6 cellular contexts compared by ENCODE assay signal in the genomic region with DNA sequence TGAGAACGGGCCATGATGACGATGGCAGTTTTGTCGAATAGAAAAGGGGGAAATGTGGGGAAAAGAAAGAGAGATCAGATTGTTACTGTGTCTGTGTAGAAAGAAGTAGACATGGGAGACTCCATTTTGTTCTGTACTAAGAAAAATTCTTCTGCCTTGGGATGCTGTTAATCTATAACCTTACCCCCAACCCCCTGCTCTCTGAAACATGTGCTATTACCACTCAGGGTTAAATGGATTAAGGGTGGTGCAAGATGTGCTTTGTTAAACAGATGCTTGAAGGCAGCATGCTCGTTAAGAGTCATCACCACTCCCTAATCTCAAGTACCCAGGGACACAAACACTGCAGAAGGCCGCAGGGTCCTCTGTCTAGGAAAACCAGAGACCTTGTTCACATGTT. TPM values are rescaled to one million over a fixed set of nuclear protein-coding genes. Genes with fewer than 3 reads are reported as not detected.
A peak's percentile ranks its signal among the peaks of the same experiment; 100 is the strongest.
DNase-seq lines count a peak whose midpoint lies in the region; ATAC-seq, FAIRE-seq and TF ChIP-seq lines count a peak whose summit lies in the region.
"Not testable (repeated sequence)": the region's sequence is repeated elsewhere in the genome, so short reads cannot be mapped to it uniquely, and the experiment has no call there.
"Had no signal": no experiment of that assay in that cellular context is flagged by ENCODE, and none has a peak within 500 bp of the region (broad histone marks: within the 10 kb centered on the region; RNA-seq: fewer than 3 reads in every experiment).

No MANE protein-coding gene starts in this region.

- H3K36me3 ChIP-seq in WERI-Rb-1, result peaks cover 46% of the 10 kb centered on the region
- H3K36me3 ChIP-seq in K562 (ENCODE audit: control insufficient read depth, insufficient read depth, low read length), result peaks cover 36% of the 10 kb centered on the region

- in situ Hi-C loops in K562 (cut with MboI), result not testable (repeated sequence)

- not testable (repeated sequence) for TF ChIP-seq EP300 in A549 (IDR thresholded peaks at IDR 0.05); K562 (IDR thresholded peaks at IDR 0.05; ENCODE audit: low read length)

- H2AFZ ChIP-seq in K562 (ENCODE audit: low read depth, low read length), result not testable (repeated sequence)

- not testable (repeated sequence) for TF ChIP-seq POLR2A in A549 (IDR thresholded peaks at IDR 0.05; ENCODE audit: low read length); K562 (conservative IDR thresholded peaks at IDR 0.05)

- H3K27me3 Mint-ChIP-seq in memory B cell, result not testable (repeated sequence)

- TF ChIP-seq CTCF in A549 (IDR thresholded peaks at IDR 0.05); WERI-Rb-1 (IDR thresholded peaks at IDR 0.05; ENCODE audit: low read depth, low read length); K562 (IDR thresholded peaks at IDR 0.05 in 2 of 3, conservative IDR thresholded peaks at IDR 0.05 in 1 of 3; ENCODE audit: insufficient read depth in 2 of 3, low read depth in 1 of 3, low read length in 3 of 3): not testable (repeated sequence)

- not testable (repeated sequence) for H3K27me3 ChIP-seq in WERI-Rb-1 (ENCODE audit: insufficient read depth, low read depth, severe bottlenecking); K562 (ENCODE audit: control insufficient read depth in 2 of 2, insufficient read depth in 2 of 2, low read length in 2 of 2)

- H3K9me3 ChIP-seq in A549; WERI-Rb-1 (ENCODE audit: severe bottlenecking); K562 (replicated peaks; ENCODE audit: control insufficient read depth, insufficient read depth, low read depth, low read length): not testable (repeated sequence)

- not testable (repeated sequence) for H4K20me1 ChIP-seq in K562 (replicated peaks; ENCODE audit: control insufficient read depth, insufficient read depth, low read length)

- peaks cover 40% of the 10 kb centered on the region for H3K4me1 ChIP-seq in A549
- H3K4me1 ChIP-seq in K562 (replicated peaks in 1 of 2; ENCODE audit: control insufficient read depth in 2 of 2, insufficient read depth in 2 of 2, low read length in 2 of 2), result not testable (repeated sequence)

- not testable (repeated sequence) for DNase-seq in A549 (ENCODE audit: low read depth in 1 of 2, low spot score in 1 of 2); WERI-Rb-1; K562 (ENCODE audit: extremely low read depth in 1 of 4, low spot score in 3 of 4); memory B cell (ENCODE audit: low spot score in 2 of 2)
- peak; percentile 44 for DNase-seq in renal cortical epithelial cell (ENCODE audit: low read depth)

- TF ChIP-seq RAD21 in A549 (conservative IDR thresholded peaks at IDR 0.05 in 1 of 2, IDR thresholded peaks at IDR 0.05 in 1 of 2); K562 (CRISPR knock-in tag; conservative IDR thresholded peaks at IDR 0.05 in 1 of 2, IDR thresholded peaks at IDR 0.05 in 1 of 2): not testable (repeated sequence)

- POLR2A ChIA-PET in A549 (lab: Yijun Ruan, JAX); K562 (lab: Yijun Ruan, JAX): not testable (repeated sequence)

- WGBS in A549 (ENCODE audit: missing lambda C conversion rate), result 74% methylated on average over 5 of the region's 5 CpGs
- no CpG with 5 or more reads among the region's 5 CpGs for WGBS in K562 (ENCODE audit: insufficient coverage, low coverage, missing lambda C conversion rate)

- H3K9me1 ChIP-seq in K562 (ENCODE audit: control insufficient read depth, insufficient read depth, low read length), result not testable (repeated sequence)

- not testable (repeated sequence) for H3K9ac ChIP-seq in K562 (ENCODE audit: insufficient read depth in 1 of 2, low read depth in 2 of 2, low read length in 2 of 2)

- H3K4me1 Mint-ChIP-seq in memory B cell, result peaks cover 22% of the 10 kb centered on the region

- H3K27ac Mint-ChIP-seq in memory B cell, result not testable (repeated sequence)

- FAIRE-seq in A549 (lab: Jason Lieb, UNC); K562 (lab: Jason Lieb, UNC): not testable (repeated sequence)

- CTCF ChIA-PET in A549 (lab: Yijun Ruan, JAX); K562 (lab: Yijun Ruan, JAX; ENCODE audit: low intra/inter-chr PET ratio): not testable (repeated sequence)

- not testable (repeated sequence) for H3K4me3 ChIP-seq in A549; WERI-Rb-1 (ENCODE audit: low read depth, low read length); K562

- H3K9me3 Mint-ChIP-seq in memory B cell, result not testable (repeated sequence)

- peak overlapping the region; percentile 29 for H3K4me3 Mint-ChIP-seq in memory B cell

- BruUV-seq in K562 (replicated peaks; lab: Mats Ljungman, UMichigan), result not testable (repeated sequence)

- H3K4me2 ChIP-seq in A549, result peak overlapping the region; percentile 48
- not testable (repeated sequence) for H3K4me2 ChIP-seq in K562 (ENCODE audit: insufficient read depth, low read length)

- peaks cover 27% of the 10 kb centered on the region for H3K36me3 Mint-ChIP-seq in memory B cell

- ATAC-seq in A549; K562; memory B cell (ENCODE audit: low read depth): not testable (repeated sequence)

- H3K27ac ChIP-seq in A549 (peak overlapping the region in 1 of 2 experiments; percentile 47; a peak in 2 of 6 replicates), WERI-Rb-1 (peak overlapping the region; percentile 44; the same call in 1 of the 2 replicates)
- H3K27ac ChIP-seq in K562 (ENCODE audit: extremely low read depth, low read depth, low read length), result not testable (repeated sequence)

- H3K79me2 ChIP-seq in K562 (ENCODE audit: control insufficient read depth, insufficient read depth, low read length), result peaks cover 76% of the 10 kb centered on the region

- intact Hi-C loops in K562 (cut with micrococcal nuclease), result not testable (repeated sequence)

TF ChIP-seq in A549, 52 proteins besides CTCF, POLR2A, EP300 and RAD21 (continues in another document):
- TF ChIP-seq HOXB13 (CRISPR knock-in tag; IDR thresholded peaks at IDR 0.05; ENCODE audit: low read depth), result 0 out of 2 replicates have a peak, but pooled peaks have one; percentile 39

TF ChIP-seq in K562, 482 proteins besides CTCF, POLR2A, EP300 and RAD21:
- TF ChIP-seq CBFA2T3 (IDR thresholded peaks at IDR 0.05) (peak; percentile 52), CBFA2T2 (conservative IDR thresholded peaks at IDR 0.05) (peak; percentile 28)

RNA-seq across cellular contexts. Expression of gene AKAP10, which starts 26.2 kb away (rescaled TPM):
- polyA plus RNA-seq in A549 (2011; rRNA removed), result 51.1 and 52.9 TPM in 2 replicates
- 12.2 and 15.4 TPM in 2 replicates for polyA plus RNA-seq in A549 (2012; cell fraction: cytosol; rRNA removed)
- 11.2 and 15.7 TPM in 2 replicates for polyA plus RNA-seq in A549 (2012; cell fraction: nucleus; rRNA removed)
- polyA plus RNA-seq in A549 (2017; fragmentation: RNase III; extraction: RNeasy Plus Mini Kit Qiagen cat#74134 plus additional on column Dnase treatment), result 19.9 to 22.0 TPM (median 21.9 TPM) in 3 replicates
- 71.1 and 72.9 TPM in 2 replicates for polyA minus RNA-seq in A549 (2011; rRNA and poly(A)+ RNA removed)
- total RNA-seq in K562 (2011; cell fraction: chromatin; rRNA removed; ENCODE audit: low replicate concordance), result 44.9 and 127 TPM in 2 replicates
- 19.7 and 25.9 TPM in 2 replicates for total RNA-seq in K562 (2011; cell fraction: nucleolus; rRNA removed)
- 38.6 and 44.4 TPM in 2 replicates for total RNA-seq in K562 (2011; cell fraction: nucleoplasm; rRNA removed)
- total RNA-seq in K562 (2014; rRNA removed), result 5.3 and 5.8 TPM in 2 replicates
- total RNA-seq in K562 (2014; rRNA removed; fragmentation: Illumina TruSeq; extraction: Trizol), result 13.6 and 15.0 TPM in 2 replicates
- total RNA-seq in K562 (2015; rRNA removed; fragmentation: Illumina TruSeq; extraction: Trizol), result 10.3 and 12.0 TPM in 2 replicates
- 13.8 and 14.4 TPM in 2 replicates for total RNA-seq in K562 (2021)
- polyA plus RNA-seq in K562 (2011; rRNA removed), result 20.3 and 21.1 TPM in 2 replicates
- polyA plus RNA-seq in K562 (2011; cell fraction: cytosol; rRNA removed), result 5.6 and 10.4 TPM in 2 replicates
- 23.1 and 29.8 TPM in 2 replicates for polyA plus RNA-seq in K562 (2011; cell fraction: nucleus; rRNA removed)
- polyA plus RNA-seq in K562 (2012), result 5.3 and 7.3 TPM in 2 replicates
- 8.2 and 9.0 TPM in 2 replicates for polyA plus RNA-seq in K562 (2014; fragmentation: Illumina TruSeq; extraction: Trizol)
- polyA plus RNA-seq in K562 (2014; fragmentation: Nextera tagmentation; extraction: Ambion mirVana), result 1 to 10 TPM; 4.0 to 4.3 TPM
- polyA plus RNA-seq in K562 (2014; rRNA removed), result 8.0 and 8.6 TPM in 2 replicates
- polyA minus RNA-seq in K562 (2011; rRNA and poly(A)+ RNA removed), result 39.6 and 42.2 TPM in 2 replicates
- polyA minus RNA-seq in K562 (2011; cell fraction: cytosol; rRNA and poly(A)+ RNA removed), result 8.7 and 10.1 TPM in 2 replicates
- polyA minus RNA-seq in K562 (2011; cell fraction: nucleus; rRNA and poly(A)+ RNA removed), result 13.3 and 20.7 TPM in 2 replicates
- 25.2 and 35.7 TPM in 2 replicates for total RNA-seq in renal cortical epithelial cell

RNA-seq across cellular contexts. Expression of gene SPECC1, which starts 57.7 kb away (rescaled TPM):
- polyA plus RNA-seq in A549 (2011; rRNA removed) (40.1 and 45.1 TPM in 2 replicates), A549 (2017; fragmentation: RNase III; extraction: RNeasy Plus Mini Kit Qiagen cat#74134 plus additional on column Dnase treatment) (55.0 to 70.3 TPM (median 66.2 TPM) in 3 replicates), K562 (2011; rRNA removed) (5.7 and 9.0 TPM in 2 replicates), K562 (2014; fragmentation: Illumina TruSeq; extraction: Trizol) (13.9 and 14.7 TPM in 2 replicates), K562 (2014; fragmentation: Nextera tagmentation; extraction: Ambion mirVana) (1 to 10 TPM; 2.4 to 3.0 TPM), K562 (2014; rRNA removed) (11.5 TPM in 2 replicates)
- 22.0 and 23.5 TPM in 2 replicates for polyA plus RNA-seq in A549 (2012; cell fraction: cytosol; rRNA removed)
- polyA plus RNA-seq in A549 (2012; cell fraction: nucleus; rRNA removed), result 27.4 and 30.6 TPM in 2 replicates
- polyA minus RNA-seq in A549 (2011; rRNA and poly(A)+ RNA removed), result 62.3 and 65.1 TPM in 2 replicates
- total RNA-seq in K562 (2011; cell fraction: chromatin; rRNA removed; ENCODE audit: low replicate concordance), result 25.1 and 47.5 TPM in 2 replicates
- total RNA-seq in K562 (2011; cell fraction: nucleolus; rRNA removed), result 16.7 and 20.8 TPM in 2 replicates
- 24.7 and 52.7 TPM in 2 replicates for total RNA-seq in K562 (2011; cell fraction: nucleoplasm; rRNA removed)
- total RNA-seq in K562 (2014; rRNA removed) (18.1 and 18.2 TPM in 2 replicates), K562 (2014; rRNA removed; fragmentation: Illumina TruSeq; extraction: Trizol) (18.1 and 25.5 TPM in 2 replicates), K562 (2015; rRNA removed; fragmentation: Illumina TruSeq; extraction: Trizol) (19.6 and 20.3 TPM in 2 replicates), K562 (2021) (18.4 and 22.6 TPM in 2 replicates), renal cortical epithelial cell (88.7 and 144 TPM in 2 replicates)
- polyA plus RNA-seq in K562 (2011; cell fraction: cytosol; rRNA removed), result 4.0 and 5.8 TPM in 2 replicates
- 7.1 and 10.8 TPM in 2 replicates for polyA plus RNA-seq in K562 (2011; cell fraction: nucleus; rRNA removed)
- polyA plus RNA-seq in K562 (2012), result 9.2 and 12.4 TPM in 2 replicates
- polyA minus RNA-seq in K562 (2011; rRNA and poly(A)+ RNA removed), result 20.7 and 28.4 TPM in 2 replicates
- polyA minus RNA-seq in K562 (2011; cell fraction: cytosol; rRNA and poly(A)+ RNA removed), result 10.0 and 23.8 TPM in 2 replicates
- polyA minus RNA-seq in K562 (2011; cell fraction: nucleus; rRNA and poly(A)+ RNA removed), result 14.8 and 20.9 TPM in 2 replicates
- total RNA-seq: G401 had no signal
